Comparison of ENCODE assay signal across 20 cellular contexts in the genomic region with DNA sequence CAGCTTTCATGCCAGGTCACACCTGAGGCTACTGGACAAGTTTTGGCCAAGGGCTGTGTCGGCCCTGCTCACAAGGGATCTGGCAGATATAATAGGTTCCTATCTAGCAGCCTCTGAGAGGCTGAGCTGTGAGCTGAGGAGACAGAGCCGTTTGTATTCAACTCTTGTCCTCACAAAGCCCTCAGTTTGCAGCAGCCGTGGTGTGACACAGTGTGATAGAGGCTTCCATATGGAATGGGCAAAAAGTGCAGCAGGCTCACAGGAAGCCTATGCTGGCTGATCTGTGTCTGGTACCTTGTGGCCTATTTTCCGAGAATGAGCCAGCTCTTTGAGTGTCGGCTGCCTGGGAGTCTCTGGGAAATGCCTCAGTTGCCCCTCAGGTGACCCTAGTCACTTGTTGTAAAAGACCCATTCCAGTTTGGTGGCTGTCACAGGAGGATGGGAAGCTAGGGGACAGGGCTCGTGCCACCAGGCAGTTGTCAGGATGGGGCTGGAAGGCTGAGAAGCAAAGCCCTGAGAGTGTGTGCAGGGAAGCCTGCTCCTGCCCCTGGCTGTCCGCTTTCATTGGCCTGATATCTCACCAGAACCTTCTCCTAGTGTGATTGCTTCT. TPM values are rescaled to one million over a fixed set of nuclear protein-coding genes. Genes with fewer than 3 reads are reported as not detected.
DNase-seq lines count a peak whose midpoint lies in the region; ATAC-seq and TF ChIP-seq lines count a peak whose summit lies in the region.
"Had no signal": no experiment of that assay in that cellular context is flagged by ENCODE, and none has a peak within 500 bp of the region (broad histone marks: within the 10 kb centered on the region; RNA-seq: fewer than 3 reads in every experiment).

No MANE protein-coding gene starts in this region.

- peak; percentile 12 for DNase-seq in G401 (ENCODE audit: low spot score)
- peak; percentile 29 for DNase-seq in globus pallidus (ENCODE audit: low spot score)
- DNase-seq in pons (ENCODE audit: low spot score): peak; percentile 88
- no peak for DNase-seq in NCI-H1417 treated with DMSO at 0.1 percent for 48 hours (lab: John Stamatoyannopoulos, UW)
- no peak for DNase-seq in GM13976 (ENCODE audit: low spot score)
- no peak for DNase-seq in natural killer cell treated with Interleukin-12 subunit alpha and Interleukin-12 subunit beta and Interleukin-15 and Interleukin-18, amount 100 ng/mL, for 72 hours (ENCODE audit: low spot score)
- DNase-seq: ACHN; AML-193; CD4-positive, CD25-positive, alpha-beta regulatory T cell; GOT3; Karpas-422; MG63; NCI-H1092; NCI-H1694; NCI-H2107; SJCRH30; SW 1271 had no signal

- H3K4me1 Mint-ChIP-seq in natural killer cell treated with Interleukin-12 subunit alpha and Interleukin-12 subunit beta and Interleukin-15 and Interleukin-18, amount 100 ng/mL, for 72 hours (ENCODE audit: low read depth in 2 of 2): no peaks in the 10 kb centered on the region

- H3K9ac ChIP-seq in HUES64 (ENCODE audit: low read depth, low read length): no peak overlapping the region

- no peaks in the 10 kb centered on the region for H3K27me3 ChIP-seq in HUES64 (ENCODE audit: insufficient read depth, low read length)
- H3K27me3 ChIP-seq: MG63, SJCRH30 had no signal

- no peak for ATAC-seq in natural killer cell treated with Interleukin-12 subunit alpha and Interleukin-12 subunit beta and Interleukin-15 and Interleukin-18, amount 100 ng/mL, for 72 hours

- H3K9me3 ChIP-seq in HUES64 (ENCODE audit: insufficient read depth, low read depth, low read length): no peaks in the 10 kb centered on the region
- H3K9me3 ChIP-seq: Caco-2, MG63, SJCRH30 had no signal

- no peaks in the 10 kb centered on the region for H3K9me3 Mint-ChIP-seq in natural killer cell treated with Interleukin-12 subunit alpha and Interleukin-12 subunit beta and Interleukin-15 and Interleukin-18, amount 100 ng/mL, for 72 hours

- no peak overlapping the region for H3K27ac Mint-ChIP-seq in natural killer cell treated with Interleukin-12 subunit alpha and Interleukin-12 subunit beta and Interleukin-15 and Interleukin-18, amount 100 ng/mL, for 72 hours

- H3K36me3 ChIP-seq in HUES64 (ENCODE audit: insufficient read depth, low read length): peaks cover 19% of the 10 kb centered on the region
- H3K36me3 ChIP-seq: MG63, SJCRH30 had no signal

- H3K4me3 ChIP-seq in HUES64 (ENCODE audit: low read length): no peak overlapping the region
- H3K4me3 ChIP-seq: MG63, SJCRH30 had no signal

- 0 out of 2 replicates have a peak overlapping the region, but pooled peaks have one; percentile 18 for H3K27ac ChIP-seq in HUES64 (ENCODE audit: low read depth, low read length)
- H3K27ac ChIP-seq: RWPE1, SJCRH30 had no signal

- in situ Hi-C loops in G401 (cut with HindIII; ENCODE audit: low sequenced_read_pairs): no loop called here
- in situ Hi-C loops in GM13976 (cut with MboI; ENCODE audit: low sequenced_read_pairs, unreplicated experiment): no loop called here

- peaks cover 13 to 15% of the 10 kb centered on the region in 2 donors for H3K27me3 Mint-ChIP-seq in natural killer cell treated with Interleukin-12 subunit alpha and Interleukin-12 subunit beta and Interleukin-15 and Interleukin-18, amount 100 ng/mL, for 72 hours

- H3K4me1 ChIP-seq in HUES64 (ENCODE audit: insufficient read depth, low read length): peaks cover 15% of the 10 kb centered on the region
- H3K4me1 ChIP-seq: Caco-2, SJCRH30 had no signal

- 89% methylated on average over 7 of the region's 7 CpGs for WGBS in HUES64

- H3K4me3 Mint-ChIP-seq in natural killer cell treated with Interleukin-12 subunit alpha and Interleukin-12 subunit beta and Interleukin-15 and Interleukin-18, amount 100 ng/mL, for 72 hours: no peak overlapping the region
- H3K4me3 Mint-ChIP-seq: CD4-positive, CD25-positive, alpha-beta regulatory T cell had no signal

- TF ChIP-seq CTCF in GM13976 (IDR thresholded peaks at IDR 0.05; ENCODE audit: borderline replicate concordance, control extremely low read depth, extremely low read depth, insufficient read depth, missing control alignments): no peak

- no peaks in the 10 kb centered on the region for H3K36me3 Mint-ChIP-seq in natural killer cell treated with Interleukin-12 subunit alpha and Interleukin-12 subunit beta and Interleukin-15 and Interleukin-18, amount 100 ng/mL, for 72 hours
- H3K36me3 Mint-ChIP-seq: CD4-positive, CD25-positive, alpha-beta regulatory T cell had no signal

RNA-seq across cellular contexts. Expression of a gene that starts 16.1 kb away (rescaled TPM):
- 0.06 TPM in 1 of 2 replicates, not detected in the other for total RNA-seq in G401 (2014; rRNA removed; shearing (Covaris generic))
- polyA plus RNA-seq in HUES64 (2013, experiment 1 of 2): 81.5 TPM
- 73.0 TPM for polyA plus RNA-seq in HUES64 (2013, experiment 2 of 2)
- total RNA-seq in natural killer cell treated with Interleukin-12 subunit alpha and Interleukin-12 subunit beta and Interleukin-15 and Interleukin-18, amount 100 ng/mL, for 72 hours: not detected
- total RNA-seq: CD4-positive, CD25-positive, alpha-beta regulatory T cell; SJCRH30 had no signal
- polyA plus RNA-seq: CD4-positive, CD25-positive, alpha-beta regulatory T cell had no signal

Comparison
In these comparisons a context has a peak if more than half of its experiments do, and no peak if none do; other contexts are left out.
1. DNase-seq: peak in G401 (single experiment), globus pallidus (single experiment) and pons (single experiment); none in NCI-H1417 treated with DMSO at 0.1 percent for 48 hours (single experiment), GM13976 (single experiment) and natural killer cell treated with Interleukin-12 subunit alpha and Interleukin-12 subunit beta and Interleukin-15 and Interleukin-18, amount 100 ng/mL, for 72 hours (single experiment).